Comparison of ENCODE assay signal across 1 cellular context in the genomic region with DNA sequence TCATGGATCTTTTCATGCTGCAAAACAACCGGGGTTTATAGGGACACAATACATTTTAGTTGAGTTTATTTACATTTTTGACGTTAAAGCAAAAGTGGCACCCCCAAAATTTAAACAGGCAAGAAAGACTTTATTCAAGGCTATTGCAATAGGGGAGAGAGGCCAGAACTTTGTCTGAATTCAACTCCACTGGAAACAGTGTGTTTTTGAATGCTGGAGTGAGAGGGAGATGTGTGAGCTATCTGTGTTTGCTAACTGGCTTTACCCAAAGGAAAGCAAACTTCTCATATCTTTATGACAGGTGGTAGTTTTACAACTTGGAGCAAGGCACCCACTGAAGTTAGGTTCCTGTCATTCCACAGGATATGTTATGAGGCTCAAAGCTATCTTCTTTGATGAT.
TF ChIP-seq lines count a peak whose summit lies in the region.

No MANE protein-coding gene starts in this region.

TF ChIP-seq in HepG2, 621 proteins besides CTCF, POLR2A, EP300 and RAD21 (continued from another document):
- TF ChIP-seq ZNF644 (CRISPR knock-in tag; IDR thresholded peaks at IDR 0.05; ENCODE audit: low read depth) (0 out of 2 replicates have a peak, but pooled peaks have one; percentile 23), HDAC2 (CRISPR knock-in tag; IDR thresholded peaks at IDR 0.05) (peak; percentile 9; the same call in 1 of the 2 replicates), ERF (CRISPR knock-in tag; IDR thresholded peaks at IDR 0.05) (no peak), RCOR2 (CRISPR knock-in tag; IDR thresholded peaks at IDR 0.05) (peak; percentile 20; the same call in 1 of the 2 replicates), NCOA2 (CRISPR knock-in tag; IDR thresholded peaks at IDR 0.05) (0 out of 2 replicates have a peak, but pooled peaks have one; percentile 13), ELF4 (CRISPR knock-in tag; IDR thresholded peaks at IDR 0.05; ENCODE audit: borderline replicate concordance) (0 out of 2 replicates have a peak, but pooled peaks have one; percentile 31), MATR3 (CRISPR knock-in tag; IDR thresholded peaks at IDR 0.05) (no peak), GATA4 (IDR thresholded peaks at IDR 0.05; ENCODE audit: borderline replicate concordance, low read depth) (0 out of 2 replicates have a peak, but pooled peaks have one; percentile 22), SAP130 (CRISPR knock-in tag; IDR thresholded peaks at IDR 0.05; ENCODE audit: low read depth) (peak; percentile 23; the same call in 1 of the 2 replicates), HMG20A (CRISPR knock-in tag; IDR thresholded peaks at IDR 0.05; ENCODE audit: borderline replicate concordance) (0 out of 2 replicates have a peak, but pooled peaks have one; percentile 4), ZMYM4 (CRISPR knock-in tag; IDR thresholded peaks at IDR 0.05) (peak; percentile 53), ELF1 (CRISPR knock-in tag; IDR thresholded peaks at IDR 0.05) (0 out of 2 replicates have a peak, but pooled peaks have one; percentile 20)
- TF ChIP-seq, protein P1, sequence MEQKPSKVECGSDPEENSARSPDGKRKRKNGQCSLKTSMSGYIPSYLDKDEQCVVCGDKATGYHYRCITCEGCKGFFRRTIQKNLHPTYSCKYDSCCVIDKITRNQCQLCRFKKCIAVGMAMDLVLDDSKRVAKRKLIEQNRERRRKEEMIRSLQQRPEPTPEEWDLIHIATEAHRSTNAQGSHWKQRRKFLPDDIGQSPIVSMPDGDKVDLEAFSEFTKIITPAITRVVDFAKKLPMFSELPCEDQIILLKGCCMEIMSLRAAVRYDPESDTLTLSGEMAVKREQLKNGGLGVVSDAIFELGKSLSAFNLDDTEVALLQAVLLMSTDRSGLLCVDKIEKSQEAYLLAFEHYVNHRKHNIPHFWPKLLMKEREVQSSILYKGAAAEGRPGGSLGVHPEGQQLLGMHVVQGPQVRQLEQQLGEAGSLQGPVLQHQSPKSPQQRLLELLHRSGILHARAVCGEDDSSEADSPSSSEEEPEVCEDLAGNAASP (CRISPR knock-in tag; IDR thresholded peaks at IDR 0.05; ENCODE audit: borderline replicate concordance) = peak; percentile 64; the same call in 1 of the 2 replicates
- TF ChIP-seq, protein P2, sequence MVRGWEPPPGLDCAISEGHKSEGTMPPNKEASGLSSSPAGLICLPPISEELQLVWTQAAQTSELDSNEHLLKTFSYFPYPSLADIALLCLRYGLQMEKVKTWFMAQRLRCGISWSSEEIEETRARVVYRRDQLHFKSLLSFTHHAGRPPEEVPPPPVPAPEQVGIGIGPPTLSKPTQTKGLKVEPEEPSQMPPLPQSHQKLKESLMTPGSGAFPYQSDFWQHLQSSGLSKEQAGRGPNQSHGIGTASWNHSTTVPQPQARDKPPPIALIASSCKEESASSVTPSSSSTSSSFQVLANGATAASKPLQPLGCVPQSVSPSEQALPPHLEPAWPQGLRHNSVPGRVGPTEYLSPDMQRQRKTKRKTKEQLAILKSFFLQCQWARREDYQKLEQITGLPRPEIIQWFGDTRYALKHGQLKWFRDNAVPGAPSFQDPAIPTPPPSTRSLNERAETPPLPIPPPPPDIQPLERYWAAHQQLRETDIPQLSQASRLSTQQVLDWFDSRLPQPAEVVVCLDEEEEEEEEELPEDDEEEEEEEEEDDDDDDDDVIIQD (CRISPR knock-in tag; IDR thresholded peaks at IDR 0.05; ENCODE audit: low read depth) = 0 out of 2 replicates have a peak, but pooled peaks have one; percentile 9
- TF ChIP-seq, protein P3, sequence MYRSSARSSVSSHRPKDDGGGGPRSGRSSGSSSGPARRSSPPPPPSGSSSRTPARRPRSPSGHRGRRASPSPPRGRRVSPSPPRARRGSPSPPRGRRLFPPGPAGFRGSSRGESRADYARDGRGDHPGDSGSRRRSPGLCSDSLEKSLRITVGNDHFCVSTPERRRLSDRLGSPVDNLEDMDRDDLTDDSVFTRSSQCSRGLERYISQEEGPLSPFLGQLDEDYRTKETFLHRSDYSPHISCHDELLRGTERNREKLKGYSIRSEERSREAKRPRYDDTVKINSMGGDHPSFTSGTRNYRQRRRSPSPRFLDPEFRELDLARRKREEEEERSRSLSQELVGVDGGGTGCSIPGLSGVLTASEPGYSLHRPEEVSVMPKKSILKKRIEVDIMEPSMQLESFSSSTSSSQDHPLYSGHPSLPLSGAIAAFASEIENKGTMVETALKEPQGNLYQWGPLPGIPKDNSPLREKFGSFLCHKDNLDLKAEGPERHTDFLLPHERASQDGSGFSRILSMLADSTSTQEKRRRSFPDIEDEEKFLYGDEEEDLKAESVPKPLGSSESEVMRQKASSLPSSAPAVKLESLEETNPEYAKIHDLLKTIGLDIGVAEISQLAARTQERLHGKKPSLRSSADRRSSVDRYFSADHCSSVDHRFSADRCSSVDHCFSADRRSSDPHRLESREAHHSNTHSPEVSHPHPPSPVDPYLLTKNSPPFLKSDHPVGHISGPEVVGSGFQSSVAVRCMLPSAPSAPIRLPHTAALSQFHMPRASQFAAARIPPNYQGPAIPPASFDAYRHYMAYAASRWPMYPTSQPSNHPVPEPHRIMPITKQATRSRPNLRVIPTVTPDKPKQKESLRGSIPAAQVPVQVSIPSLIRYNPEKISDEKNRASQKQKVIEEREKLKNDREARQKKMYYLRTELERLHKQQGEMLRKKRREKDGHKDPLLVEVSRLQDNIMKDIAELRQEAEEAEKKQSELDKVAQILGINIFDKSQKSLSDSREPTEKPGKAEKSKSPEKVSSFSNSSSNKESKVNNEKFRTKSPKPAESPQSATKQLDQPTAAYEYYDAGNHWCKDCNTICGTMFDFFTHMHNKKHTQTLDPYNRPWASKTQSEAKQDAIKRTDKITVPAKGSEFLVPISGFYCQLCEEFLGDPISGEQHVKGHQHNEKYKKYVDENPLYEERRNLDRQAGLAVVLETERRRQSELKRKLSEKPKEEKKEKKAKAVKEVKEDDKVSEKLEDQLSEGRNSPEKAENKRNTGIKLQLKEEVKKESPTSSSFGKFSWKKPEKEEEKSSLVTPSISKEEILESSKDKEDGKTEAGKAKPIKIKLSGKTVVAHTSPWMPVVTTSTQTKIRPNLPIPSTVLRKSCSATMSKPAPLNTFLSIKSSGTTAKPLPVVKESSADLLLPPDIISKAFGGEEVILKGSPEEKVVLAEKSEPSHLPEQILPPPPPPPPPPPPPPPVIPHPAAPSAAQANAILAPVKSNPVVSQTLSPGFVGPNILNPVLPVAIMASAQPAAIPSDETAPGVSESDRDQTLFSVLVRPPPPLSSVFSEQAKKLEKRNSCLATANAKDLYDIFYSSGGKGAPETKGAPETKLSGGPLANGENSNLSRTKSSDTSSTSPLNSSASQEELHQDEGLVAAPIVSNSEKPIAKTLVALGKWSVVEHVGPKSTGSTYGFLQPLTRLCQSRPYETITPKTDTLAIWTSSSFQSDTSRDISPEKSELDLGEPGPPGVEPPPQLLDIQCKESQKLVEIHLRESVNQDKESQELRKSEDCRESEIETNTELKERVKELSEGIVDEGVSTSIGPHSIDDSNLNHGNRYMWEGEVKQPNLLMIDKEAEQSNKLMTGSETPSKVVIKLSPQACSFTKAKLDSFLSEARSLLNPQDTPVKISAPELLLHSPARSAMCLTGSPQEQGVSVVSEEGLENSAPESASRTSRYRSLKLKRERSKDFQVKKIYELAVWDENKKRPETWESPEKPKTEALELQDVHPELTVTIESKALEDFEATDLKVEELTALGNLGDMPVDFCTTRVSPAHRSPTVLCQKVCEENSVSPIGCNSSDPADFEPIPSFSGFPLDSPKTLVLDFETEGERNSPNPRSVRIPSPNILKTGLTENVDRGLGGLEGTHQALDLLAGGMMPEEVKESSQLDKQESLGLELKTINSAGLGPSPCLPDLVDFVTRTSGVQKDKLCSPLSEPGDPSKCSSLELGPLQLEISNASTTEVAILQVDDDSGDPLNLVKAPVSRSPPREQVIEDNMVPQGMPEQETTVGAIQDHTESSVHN (CRISPR knock-in tag; IDR thresholded peaks at IDR 0.05) = no peak
- TF ChIP-seq, protein P4, sequence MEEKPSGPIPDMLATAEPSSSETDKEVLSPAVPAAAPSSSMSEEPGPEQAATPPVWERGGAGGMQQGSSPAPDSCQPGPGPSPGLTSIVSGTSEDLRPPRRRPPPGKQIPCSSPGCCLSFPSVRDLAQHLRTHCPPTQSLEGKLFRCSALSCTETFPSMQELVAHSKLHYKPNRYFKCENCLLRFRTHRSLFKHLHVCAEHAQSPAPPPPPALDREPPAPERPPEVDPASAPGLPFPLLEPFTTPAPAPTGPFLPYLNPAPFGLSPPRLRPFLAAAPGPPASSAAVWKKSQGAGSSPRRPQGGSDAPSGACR (CRISPR knock-in tag; IDR thresholded peaks at IDR 0.05) = 0 out of 2 replicates have a peak, but pooled peaks have one; percentile 52
- TF ChIP-seq, protein P5, sequence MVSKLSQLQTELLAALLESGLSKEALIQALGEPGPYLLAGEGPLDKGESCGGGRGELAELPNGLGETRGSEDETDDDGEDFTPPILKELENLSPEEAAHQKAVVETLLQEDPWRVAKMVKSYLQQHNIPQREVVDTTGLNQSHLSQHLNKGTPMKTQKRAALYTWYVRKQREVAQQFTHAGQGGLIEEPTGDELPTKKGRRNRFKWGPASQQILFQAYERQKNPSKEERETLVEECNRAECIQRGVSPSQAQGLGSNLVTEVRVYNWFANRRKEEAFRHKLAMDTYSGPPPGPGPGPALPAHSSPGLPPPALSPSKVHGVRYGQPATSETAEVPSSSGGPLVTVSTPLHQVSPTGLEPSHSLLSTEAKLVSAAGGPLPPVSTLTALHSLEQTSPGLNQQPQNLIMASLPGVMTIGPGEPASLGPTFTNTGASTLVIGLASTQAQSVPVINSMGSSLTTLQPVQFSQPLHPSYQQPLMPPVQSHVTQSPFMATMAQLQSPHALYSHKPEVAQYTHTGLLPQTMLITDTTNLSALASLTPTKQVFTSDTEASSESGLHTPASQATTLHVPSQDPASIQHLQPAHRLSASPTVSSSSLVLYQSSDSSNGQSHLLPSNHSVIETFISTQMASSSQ (IDR thresholded peaks at IDR 0.05; ENCODE audit: low read depth) = no peak
- TF ChIP-seq, protein P5 (CRISPR knock-in tag; IDR thresholded peaks at IDR 0.05; ENCODE audit: borderline replicate concordance) = peak; percentile 19; the same call in 1 of the 2 replicates
